In the genomic region with DNA sequence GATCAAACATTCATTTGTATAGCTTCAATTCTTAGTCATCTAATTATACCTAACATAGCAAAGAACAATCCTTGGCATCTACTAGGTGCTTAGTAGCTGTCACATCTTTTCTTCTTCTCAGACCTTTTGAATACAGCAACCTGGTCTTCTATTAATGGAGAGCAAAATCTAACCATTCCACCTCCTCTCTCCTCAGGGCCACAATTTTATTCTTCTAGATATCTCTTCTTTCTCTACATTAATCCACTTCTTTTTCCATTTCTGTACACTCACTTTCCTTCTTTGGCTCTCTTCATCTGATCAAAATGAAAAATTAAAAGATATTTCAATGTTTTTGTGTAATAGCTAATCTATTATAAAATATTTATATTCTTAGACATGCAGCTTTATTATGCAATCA, we compare ENCODE assay signal across 9 cellular contexts. TPM values are rescaled to one million over a fixed set of nuclear protein-coding genes. Genes with fewer than 3 reads are reported as not detected.
DNase-seq lines count a peak whose midpoint lies in the region; ATAC-seq and TF ChIP-seq lines count a peak whose summit lies in the region.
"Had no signal": no experiment of that assay in that cellular context is flagged by ENCODE, and none has a peak within 500 bp of the region (broad histone marks: within the 10 kb centered on the region; RNA-seq: fewer than 3 reads in every experiment).

No MANE protein-coding gene starts in this region.

- DNase-seq in CD8-positive, alpha-beta T cell: no peak
- DNase-seq in NB4 (ENCODE audit: low read depth) (no peak), gastrocnemius medialis (no peak), SHP77 (lab: John Stamatoyannopoulos, UW) (no peak), ureter (ENCODE audit: low spot score) (no peak)
- DNase-seq in activated CD8-positive, alpha-beta memory T cell treated with anti-CD3 and anti-CD28 coated beads, Interleukin-2, amount 50 U/mL, for 48 hours: no peak
- DNase-seq in activated CD4-positive, alpha-beta T cell treated with anti-CD3 and anti-CD28 coated beads for 48 hours: no peak

- H3K27ac Mint-ChIP-seq in CD8-positive, alpha-beta T cell: peak overlapping the region; percentile 62

- no peaks in the 10 kb centered on the region for H3K36me3 Mint-ChIP-seq in CD8-positive, alpha-beta T cell

- H3K9me3 Mint-ChIP-seq in CD8-positive, alpha-beta T cell: no peaks in the 10 kb centered on the region

- CTCF ChIA-PET in CD8-positive, alpha-beta T cell (lab: Charles Lee): interaction anchor here (0.9 to 1.4 kb wide), 8 partner anchors 31 to 230 kb away, joined by 3 to 7 read pairs (median 4); a partner anchor contains a TSS

- H3K9me3 ChIP-seq in CD8-positive, alpha-beta T cell (ENCODE audit: low read length): no peaks in the 10 kb centered on the region
- H3K9me3 ChIP-seq in endocrine pancreas (ENCODE audit: control insufficient read depth, low read length) (no peaks in the 10 kb centered on the region), gastrocnemius medialis (no peaks in the 10 kb centered on the region)

- no peak overlapping the region for H3K4me3 ChIP-seq in CD8-positive, alpha-beta T cell (ENCODE audit: low read depth, low read length)
- H3K4me3 ChIP-seq in NB4 (ENCODE audit: low read depth, low read length) (peak overlapping the region; percentile 39), endocrine pancreas (ENCODE audit: control insufficient read depth, insufficient read depth, low read length) (peak overlapping the region; percentile 12), gastrocnemius medialis (peak overlapping the region in 3 of 4 donors; percentile 12 to 36 (median 22))

- POLR2A ChIA-PET in CD8-positive, alpha-beta T cell (lab: Charles Lee): interaction anchor here (0.7 to 2.6 kb wide), 4 partner anchors 47 to 231 kb away, joined by 3 to 10 read pairs (median 4); a partner anchor contains a TSS

- no peaks in the 10 kb centered on the region for H3K27me3 Mint-ChIP-seq in CD8-positive, alpha-beta T cell (ENCODE audit: low read depth)

- no peaks in the 10 kb centered on the region for H3K36me3 ChIP-seq in CD8-positive, alpha-beta T cell (ENCODE audit: insufficient read depth, low read length)
- H3K36me3 ChIP-seq in endocrine pancreas (ENCODE audit: control insufficient read depth, insufficient read depth, low read length) (no peaks in the 10 kb centered on the region), gastrocnemius medialis (no peaks in the 10 kb centered on the region)

- no peak overlapping the region for H3K27ac ChIP-seq in CD8-positive, alpha-beta T cell (ENCODE audit: low read depth, low read length)
- H3K27ac ChIP-seq in gastrocnemius medialis: peak overlapping the region in 3 of 4 donors; percentile 69 to 78 (median 77)

- TF ChIP-seq CTCF in CD8-positive, alpha-beta T cell (IDR thresholded peaks at IDR 0.05): no peak
- no peak for TF ChIP-seq CTCF in NB4 (IDR thresholded peaks at IDR 0.05; ENCODE audit: low read depth, low read length)
- no peak for TF ChIP-seq CTCF in gastrocnemius medialis (IDR thresholded peaks at IDR 0.05 in 4 of 5, conservative IDR thresholded peaks at IDR 0.05 in 1 of 5)

- no peak overlapping the region for H3K9ac ChIP-seq in endocrine pancreas (ENCODE audit: control insufficient read depth, insufficient read depth, low read length)

- H3K4me3 Mint-ChIP-seq in CD8-positive, alpha-beta T cell: peak overlapping the region; percentile 42

- TF ChIP-seq POLR2A in NB4 (IDR thresholded peaks at IDR 0.05; ENCODE audit: extremely low read depth, insufficient read length) (no peak), gastrocnemius medialis (IDR thresholded peaks at IDR 0.05) (no peak)

- in situ Hi-C loops in gastrocnemius medialis (cut with MboI; ENCODE audit: low sequenced_read_pairs in 4 of 4): loop anchor here (5.0 to 10.0 kb wide), 4 partner anchors 59 to 226 kb away; a partner anchor contains a TSS

- peaks cover 23% of the 10 kb centered on the region for H3K4me1 ChIP-seq in CD8-positive, alpha-beta T cell (ENCODE audit: insufficient read depth, low read length)
- H3K4me1 ChIP-seq in endocrine pancreas (ENCODE audit: control insufficient read depth, insufficient read depth, low read length) (no peaks in the 10 kb centered on the region), gastrocnemius medialis (peaks cover 12 to 18% of the 10 kb centered on the region in 2 donors)

- H3K27me3 ChIP-seq in CD8-positive, alpha-beta T cell (ENCODE audit: insufficient read depth, low read length): no peaks in the 10 kb centered on the region
- H3K27me3 ChIP-seq in endocrine pancreas (ENCODE audit: control insufficient read depth, insufficient read depth, low read length): peaks cover 9% of the 10 kb centered on the region
- H3K27me3 ChIP-seq in gastrocnemius medialis: peaks cover 0 to 5% (median 3%) of the 10 kb centered on the region in 3 donors

- no peak for ATAC-seq in CD8-positive, alpha-beta T cell
- ATAC-seq in gastrocnemius medialis: no peak

- peaks cover 38% of the 10 kb centered on the region for H3K4me1 Mint-ChIP-seq in CD8-positive, alpha-beta T cell (ENCODE audit: low read depth)

- intact Hi-C loops in CD8-positive, alpha-beta T cell (cut with DNase I, micrococcal nuclease): loop anchor here in 1 of 2 experiments (5.0 kb wide), 1 partner anchor 59 kb away; a partner anchor contains a TSS
- intact Hi-C loops in gastrocnemius medialis (cut with DNase I; ENCODE audit: low total_unique reads): loop anchor here (5.0 to 10.0 kb wide), 2 partner anchors 59 to 146 kb away; a partner anchor contains a TSS

RNA-seq across cellular contexts. Expression of a gene that starts 9.0 kb away (rescaled TPM):
- 10 to 100 TPM; 16.2 to 18.5 TPM for total RNA-seq in CD8-positive, alpha-beta T cell
- total RNA-seq in gastrocnemius medialis (1 to 10 TPM in 2 of 4 donors, under 1 TPM in 2; 0.20 to 2.9 (median 0.86) TPM), ureter (25.6 TPM)
- total RNA-seq: glomerular endothelial cell had no signal

RNA-seq across cellular contexts. Expression of a gene that starts 50.0 kb away (rescaled TPM):
- total RNA-seq in CD8-positive, alpha-beta T cell: 100 to 1,000 TPM; 333 to 340 TPM
- 100 to 1,000 TPM in 1 of 4 donors, 10 to 100 TPM in 3; 62.5 to 108 (median 86.6) TPM for total RNA-seq in gastrocnemius medialis
- 205 TPM for total RNA-seq in ureter

RNA-seq across cellular contexts. Expression of a gene that starts 55.0 kb away (rescaled TPM):
- 10 to 100 TPM; 40.5 to 45.7 TPM for total RNA-seq in CD8-positive, alpha-beta T cell
- total RNA-seq in gastrocnemius medialis (10 to 100 TPM in 3 of 4 donors, 1 to 10 TPM in 1; 6.8 to 51.8 (median 23.4) TPM), ureter (145 TPM)

RNA-seq across cellular contexts. Expression of a gene that starts 57.4 kb away (rescaled TPM):
- 10 to 100 TPM; 55.3 to 58.6 TPM for total RNA-seq in CD8-positive, alpha-beta T cell
- total RNA-seq in gastrocnemius medialis (10 to 100 TPM; 16.7 to 52.1 (median 23.5) TPM), ureter (82.5 TPM)
